In the genomic region with DNA sequence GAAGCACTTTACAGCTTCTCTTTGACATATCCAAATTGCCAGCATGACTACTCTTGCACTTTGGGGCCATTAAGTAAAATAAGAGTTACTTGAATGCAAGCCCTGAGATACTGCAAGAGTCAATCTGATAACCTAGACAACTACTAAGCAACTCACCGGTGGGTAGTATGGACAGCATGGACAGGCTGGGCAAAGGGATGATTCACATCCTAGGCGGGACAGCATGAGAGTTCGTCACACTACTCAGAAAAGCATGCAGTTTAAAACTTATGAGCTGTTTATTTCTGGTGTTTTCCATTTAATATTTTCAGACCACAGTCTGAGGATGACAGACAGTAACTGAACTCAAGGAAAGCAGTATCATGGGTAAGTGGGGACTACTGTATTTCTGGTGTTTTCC, we compare ENCODE assay signal across 19 cellular contexts.
A peak's percentile ranks its signal among the peaks of the same experiment; 100 is the strongest.
DNase-seq lines count a peak whose midpoint lies in the region; ATAC-seq and TF ChIP-seq lines count a peak whose summit lies in the region.
"Had no signal": no experiment of that assay in that cellular context is flagged by ENCODE, and none has a peak within 500 bp of the region (broad histone marks: within the 10 kb centered on the region; RNA-seq: fewer than 3 reads in every experiment).

No MANE protein-coding gene starts in this region.

- no peak overlapping the region for H3K27ac ChIP-seq in GM23248
- peak overlapping the region; percentile 15 for H3K27ac ChIP-seq in smooth muscle cell (ENCODE audit: low read depth)
- no peak overlapping the region for H3K27ac ChIP-seq in CD8-positive, alpha-beta memory T cell (ENCODE audit: low read depth, low read length)
- H3K27ac ChIP-seq: testis had no signal

- H3K79me2 ChIP-seq in GM23248 (ENCODE audit: insufficient read depth): no peaks in the 10 kb centered on the region
- H3K79me2 ChIP-seq in smooth muscle cell (ENCODE audit: low read depth): no peaks in the 10 kb centered on the region

- H3K4me3 ChIP-seq in GM23248 (no peak overlapping the region), fibroblast of mammary gland (ENCODE audit: control insufficient read depth, low read depth, low read length) (no peak overlapping the region), smooth muscle cell (no peak overlapping the region)
- H3K4me3 ChIP-seq in CD8-positive, alpha-beta memory T cell (ENCODE audit: low read length): no peak overlapping the region
- H3K4me3 ChIP-seq: testis had no signal

- H3K9me3 ChIP-seq in GM23248 (ENCODE audit: low read depth): no peaks in the 10 kb centered on the region
- H3K9me3 ChIP-seq in smooth muscle cell (replicated peaks; ENCODE audit: low read depth): no peaks in the 10 kb centered on the region
- H3K9me3 ChIP-seq in CD8-positive, alpha-beta memory T cell (ENCODE audit: low read length): no peaks in the 10 kb centered on the region
- H3K9me3 ChIP-seq: BE2C, testis had no signal

- H3K4me2 ChIP-seq in GM23248 (ENCODE audit: unreplicated experiment) (no peak overlapping the region), smooth muscle cell (no peak overlapping the region)

- H3K27me3 Mint-ChIP-seq in CD8-positive, alpha-beta memory T cell: no peaks in the 10 kb centered on the region
- H3K27me3 Mint-ChIP-seq: activated CD4-positive, alpha-beta T cell treated with anti-CD3 and anti-CD28 coated beads for 36 hours; activated naive CD8-positive, alpha-beta T cell treated with anti-CD3 and anti-CD28 coated beads, Interleukin-2, amount 10 ng/mL, durations not matched to agents 7 days and 5 days had no signal

- no peak for ATAC-seq in GM18520 (IDR thresholded peaks at IDR 0.05; ENCODE audit: unreplicated experiment)
- ATAC-seq: activated CD4-positive, alpha-beta T cell treated with anti-CD3 and anti-CD28 coated beads for 36 hours; esophagus mucosa; left ventricle myocardium superior had no signal

- H3K4me1 Mint-ChIP-seq in CD8-positive, alpha-beta memory T cell: no peaks in the 10 kb centered on the region
- H3K4me1 Mint-ChIP-seq: activated CD4-positive, alpha-beta T cell treated with anti-CD3 and anti-CD28 coated beads for 36 hours; activated naive CD8-positive, alpha-beta T cell treated with anti-CD3 and anti-CD28 coated beads, Interleukin-2, amount 10 ng/mL, durations not matched to agents 7 days and 5 days had no signal

- POLR2A ChIA-PET in CD8-positive, alpha-beta memory T cell (lab: Charles Lee): no interaction called here

- H3K36me3 ChIP-seq in GM23248 (ENCODE audit: low read depth) (peaks cover 10% of the 10 kb centered on the region; the same call in 1 of the 2 replicates), smooth muscle cell (ENCODE audit: low read depth) (no peaks in the 10 kb centered on the region)
- H3K36me3 ChIP-seq in CD8-positive, alpha-beta memory T cell (ENCODE audit: insufficient read depth, low read length): peaks cover 5% of the 10 kb centered on the region
- H3K36me3 ChIP-seq: BE2C had no signal

- H3K27ac Mint-ChIP-seq in CD8-positive, alpha-beta memory T cell: no peak overlapping the region
- H3K27ac Mint-ChIP-seq: activated CD4-positive, alpha-beta T cell treated with anti-CD3 and anti-CD28 coated beads for 36 hours; activated naive CD8-positive, alpha-beta T cell treated with anti-CD3 and anti-CD28 coated beads, Interleukin-2, amount 10 ng/mL, durations not matched to agents 7 days and 5 days had no signal

- no peak for TF ChIP-seq CTCF in fibroblast of mammary gland (conservative IDR thresholded peaks at IDR 0.05; ENCODE audit: control insufficient read depth, insufficient read depth, low read depth, low read length)
- no peak for TF ChIP-seq CTCF in smooth muscle cell (IDR thresholded peaks at IDR 0.05; ENCODE audit: borderline replicate concordance, insufficient read depth, poor library complexity, severe bottlenecking)

- H3K4me3 Mint-ChIP-seq in CD8-positive, alpha-beta memory T cell: no peak overlapping the region
- H3K4me3 Mint-ChIP-seq: activated CD4-positive, alpha-beta T cell treated with anti-CD3 and anti-CD28 coated beads for 36 hours; activated naive CD8-positive, alpha-beta T cell treated with anti-CD3 and anti-CD28 coated beads, Interleukin-2, amount 10 ng/mL, durations not matched to agents 7 days and 5 days had no signal

- H3K27me3 ChIP-seq in GM23248 (replicated peaks; ENCODE audit: insufficient read depth): no peaks in the 10 kb centered on the region
- H3K27me3 ChIP-seq in smooth muscle cell (ENCODE audit: low read depth): no peaks in the 10 kb centered on the region
- no peaks in the 10 kb centered on the region for H3K27me3 ChIP-seq in CD8-positive, alpha-beta memory T cell (ENCODE audit: insufficient read depth, low read length, poor library complexity, severe bottlenecking)
- H3K27me3 ChIP-seq: BE2C, testis had no signal

- H3K9me2 ChIP-seq in GM23248 (ENCODE audit: insufficient read depth): no peaks in the 10 kb centered on the region

- in situ Hi-C loops in GM23248 (cut with MboI): no loop called here

- DNase-seq in GM23248 (peak; percentile 52), amniotic epithelial cell (ENCODE audit: low read depth) (peak; percentile 60), fibroblast of mammary gland (ENCODE audit: low read depth) (peak; percentile 51), smooth muscle cell (lab: John Stamatoyannopoulos, UW; ENCODE audit: unreplicated experiment) (no peak), NCI-H82 treated with DMSO at 0.1 percent for 48 hours (lab: John Stamatoyannopoulos, UW; ENCODE audit: unreplicated experiment) (no peak)
- DNase-seq in CD8-positive, alpha-beta memory T cell: no peak
- DNase-seq: activated CD4-positive, alpha-beta T cell treated with anti-CD3 and anti-CD28 coated beads for 36 hours; activated naive CD8-positive, alpha-beta T cell treated with anti-CD3 and anti-CD28 coated beads, Interleukin-2, amount 10 ng/mL, durations not matched to agents 7 days and 5 days; BE2C; GDM1; head of caudate nucleus; left ventricle myocardium superior; MV-4-11; NCI-H2029; NCI-H510A; nucleus accumbens; testis had no signal

- H3F3A ChIP-seq in GM23248 (ENCODE audit: insufficient read depth) (no peaks in the 10 kb centered on the region), smooth muscle cell (ENCODE audit: low read depth) (peaks cover 5% of the 10 kb centered on the region)

- no peak overlapping the region for H2AFZ ChIP-seq in GM23248
- H2AFZ ChIP-seq in smooth muscle cell (ENCODE audit: low read depth): no peak overlapping the region

- peaks cover 0 to 10% (median 8%) of the 10 kb centered on the region in 5 donors for H3K9me3 Mint-ChIP-seq in CD8-positive, alpha-beta memory T cell

- 58 to 62% methylated on average over 3 of the region's 3 CpGs for WGBS in GM23248 (ENCODE audit: low coverage in 1 of 2, low lambda C conversion rate in 2 of 2, missing lambda C conversion rate in 2 of 2), 2 experiments
- 20% methylated on average over 3 of the region's 3 CpGs for WGBS in smooth muscle cell (ENCODE audit: low lambda C conversion rate)

- H3K9ac ChIP-seq in GM23248: no peak overlapping the region
- H3K9ac ChIP-seq in smooth muscle cell (ENCODE audit: low read depth): no peak overlapping the region

- no peaks in the 10 kb centered on the region for H4K20me1 ChIP-seq in GM23248 (ENCODE audit: insufficient read depth)
- H4K20me1 ChIP-seq in smooth muscle cell (ENCODE audit: low read depth): no peaks in the 10 kb centered on the region

- H3K4me1 ChIP-seq in GM23248 (ENCODE audit: insufficient read depth) (no peaks in the 10 kb centered on the region), smooth muscle cell (ENCODE audit: low read depth) (no peaks in the 10 kb centered on the region)
- no peaks in the 10 kb centered on the region for H3K4me1 ChIP-seq in CD8-positive, alpha-beta memory T cell (ENCODE audit: insufficient read depth, low read length)
- H3K4me1 ChIP-seq: testis had no signal

- CTCF ChIA-PET in CD8-positive, alpha-beta memory T cell (lab: Charles Lee): no interaction called here

- peaks cover 18 to 34% (median 29%) of the 10 kb centered on the region in 3 donors for H3K36me3 Mint-ChIP-seq in CD8-positive, alpha-beta memory T cell

Comparison
In these comparisons a context has a peak if more than half of its experiments do, and no peak if none do; other contexts are left out.
1. DNase-seq: peak in GM23248 (single experiment), amniotic epithelial cell (single experiment) and fibroblast of mammary gland (single experiment); none in smooth muscle cell (single experiment), NCI-H82 treated with DMSO at 0.1 percent for 48 hours (single experiment) and CD8-positive, alpha-beta memory T cell (0 of 5).